16 cellular contexts compared by ENCODE assay signal in genomic region chr4:42640613-42641012, GRCh38. TPM values are rescaled to one million over a fixed set of nuclear protein-coding genes. Genes with fewer than 3 reads are reported as not detected.
A peak's percentile ranks its signal among the peaks of the same experiment; 100 is the strongest.
DNase-seq lines count a peak whose midpoint lies in the region; ATAC-seq and TF ChIP-seq lines count a peak whose summit lies in the region.
"Had no signal": no experiment of that assay in that cellular context is flagged by ENCODE, and none has a peak within 500 bp of the region (broad histone marks: within the 10 kb centered on the region; RNA-seq: fewer than 3 reads in every experiment).

No MANE protein-coding gene starts in this region.

- H3K27me3 Mint-ChIP-seq in IgD-negative memory B cell (peaks cover 2% of the 10 kb centered on the region), MCF 10A (ENCODE audit: insufficient read depth, unreplicated experiment) (no peaks in the 10 kb centered on the region)
- no peaks in the 10 kb centered on the region for H3K27me3 Mint-ChIP-seq in central memory CD8-positive, alpha-beta T cell

- H3K4me3 ChIP-seq in GM08714 (ENCODE audit: low read length), result peak overlapping the region; percentile 46; the same call in 1 of the 2 replicates
- H3K4me3 ChIP-seq: left ventricle myocardium inferior, suprapubic skin had no signal

- H3K27ac Mint-ChIP-seq in IgD-negative memory B cell (peak overlapping the region; percentile 29 to 89 (median 54)), MCF 10A (ENCODE audit: low read depth, unreplicated experiment) (no peak overlapping the region)
- H3K27ac Mint-ChIP-seq in central memory CD8-positive, alpha-beta T cell (ENCODE audit: low read depth), result peak overlapping the region; percentile 14
- H3K27ac Mint-ChIP-seq in stimulated activated effector memory CD8-positive, alpha-beta T cell treated with anti-CD3 and anti-CD28 coated beads, Interleukin-12 subunit alpha, Interleukin-12 subunit beta, amount 100 ng/mL, for 72 hours, result peak overlapping the region; percentile 81

- CTCF ChIA-PET in MCF 10A (lab: Yijun Ruan, JAX), result no interaction called here

- no TSS peak for BruUV-seq in MCF 10A (replicated peaks; lab: Mats Ljungman, UMichigan)

- H3K4me1 Mint-ChIP-seq in IgD-negative memory B cell (peaks cover 73 to 94% (median 83%) of the 10 kb centered on the region in 3 donors), MCF 10A (ENCODE audit: insufficient read depth, unreplicated experiment) (peaks cover 7% of the 10 kb centered on the region)
- peaks cover 91% of the 10 kb centered on the region for H3K4me1 Mint-ChIP-seq in central memory CD8-positive, alpha-beta T cell
- H3K4me1 Mint-ChIP-seq in stimulated activated effector memory CD8-positive, alpha-beta T cell treated with anti-CD3 and anti-CD28 coated beads, Interleukin-12 subunit alpha, Interleukin-12 subunit beta, amount 100 ng/mL, for 72 hours, result peaks cover 80% of the 10 kb centered on the region

- no peaks in the 10 kb centered on the region for H3K9me3 Mint-ChIP-seq in IgD-negative memory B cell
- H3K9me3 Mint-ChIP-seq in central memory CD8-positive, alpha-beta T cell, result no peaks in the 10 kb centered on the region
- H3K9me3 Mint-ChIP-seq in stimulated activated effector memory CD8-positive, alpha-beta T cell treated with anti-CD3 and anti-CD28 coated beads, Interleukin-12 subunit alpha, Interleukin-12 subunit beta, amount 100 ng/mL, for 72 hours, result no peaks in the 10 kb centered on the region
- H3K9me3 Mint-ChIP-seq in MCF 10A (ENCODE audit: unreplicated experiment), result no peaks in the 10 kb centered on the region

- peaks cover 3% of the 10 kb centered on the region for H3K36me3 Mint-ChIP-seq in IgD-negative memory B cell
- H3K36me3 Mint-ChIP-seq in central memory CD8-positive, alpha-beta T cell (ENCODE audit: insufficient read depth), result peaks cover 10% of the 10 kb centered on the region
- H3K36me3 Mint-ChIP-seq in stimulated activated effector memory CD8-positive, alpha-beta T cell treated with anti-CD3 and anti-CD28 coated beads, Interleukin-12 subunit alpha, Interleukin-12 subunit beta, amount 100 ng/mL, for 72 hours, result peaks cover 6% of the 10 kb centered on the region
- H3K36me3 Mint-ChIP-seq in MCF 10A (ENCODE audit: insufficient read depth, unreplicated experiment), result peaks cover 8% of the 10 kb centered on the region

- intact Hi-C loops in MCF 10A (cut with micrococcal nuclease), result no loop called here

- TF ChIP-seq CTCF in MCF 10A (IDR thresholded peaks at IDR 0.05; ENCODE audit: unreplicated experiment), result no peak

- DNase-seq in central memory CD8-positive, alpha-beta T cell (ENCODE audit: low spot score in 2 of 2), result no peak
- DNase-seq in stimulated activated effector memory CD8-positive, alpha-beta T cell treated with anti-CD3 and anti-CD28 coated beads, Interleukin-12 subunit alpha, Interleukin-12 subunit beta, amount 100 ng/mL, for 72 hours (ENCODE audit: low spot score in 2 of 2), result no peak
- no peak for DNase-seq in MCF 10A (ENCODE audit: unreplicated experiment)
- DNase-seq: activated effector memory CD4-positive, alpha-beta T cell treated with anti-CD3 and anti-CD28 coated beads, Interleukin-2, amount 50 U/mL, for 16 hours; aorta; DMS 273 treated with DMSO at 0.1 percent for 48 hours; foreskin keratinocyte; left ventricle myocardium inferior; NCI-H146; NCI-H226; stimulated activated CD4-positive, alpha-beta T cell treated with anti-CD3 and anti-CD28 coated beads, Interleukin-2, amount 100 ng/mL, for 24 hours had no signal

- H3K4me3 Mint-ChIP-seq in IgD-negative memory B cell, result peak overlapping the region in 2 of 4 donors; percentile 63 to 74
- H3K4me3 Mint-ChIP-seq in central memory CD8-positive, alpha-beta T cell, result no peak overlapping the region
- H3K4me3 Mint-ChIP-seq in stimulated activated effector memory CD8-positive, alpha-beta T cell treated with anti-CD3 and anti-CD28 coated beads, Interleukin-12 subunit alpha, Interleukin-12 subunit beta, amount 100 ng/mL, for 72 hours, result peak overlapping the region; percentile 56
- no peak overlapping the region for H3K4me3 Mint-ChIP-seq in MCF 10A (ENCODE audit: unreplicated experiment)

- POLR2A ChIA-PET in MCF 10A (lab: Yijun Ruan, JAX), result no interaction called here

- no peak for ATAC-seq in central memory CD8-positive, alpha-beta T cell (replicated peaks; ENCODE audit: extremely low read depth, poor library complexity, severe bottlenecking)
- ATAC-seq in stimulated activated effector memory CD8-positive, alpha-beta T cell treated with anti-CD3 and anti-CD28 coated beads, Interleukin-12 subunit alpha, Interleukin-12 subunit beta, amount 100 ng/mL, for 72 hours, result no peak
- no peak for ATAC-seq in GM19351 (IDR thresholded peaks at IDR 0.05; ENCODE audit: unreplicated experiment)
- no peak for ATAC-seq in GM21515 (IDR thresholded peaks at IDR 0.05; ENCODE audit: unreplicated experiment)
- ATAC-seq: foreskin keratinocyte had no signal

RNA-seq across cellular contexts. Expression of gene ATP8A1, which starts 16.3 kb away (rescaled TPM):
- 15.0 TPM for polyA plus RNA-seq in IgD-negative memory B cell
- 0.19 and 0.34 TPM in 2 replicates for total RNA-seq in MCF 10A (2022)
